26 cellular contexts compared by ENCODE assay signal in the genomic region with DNA sequence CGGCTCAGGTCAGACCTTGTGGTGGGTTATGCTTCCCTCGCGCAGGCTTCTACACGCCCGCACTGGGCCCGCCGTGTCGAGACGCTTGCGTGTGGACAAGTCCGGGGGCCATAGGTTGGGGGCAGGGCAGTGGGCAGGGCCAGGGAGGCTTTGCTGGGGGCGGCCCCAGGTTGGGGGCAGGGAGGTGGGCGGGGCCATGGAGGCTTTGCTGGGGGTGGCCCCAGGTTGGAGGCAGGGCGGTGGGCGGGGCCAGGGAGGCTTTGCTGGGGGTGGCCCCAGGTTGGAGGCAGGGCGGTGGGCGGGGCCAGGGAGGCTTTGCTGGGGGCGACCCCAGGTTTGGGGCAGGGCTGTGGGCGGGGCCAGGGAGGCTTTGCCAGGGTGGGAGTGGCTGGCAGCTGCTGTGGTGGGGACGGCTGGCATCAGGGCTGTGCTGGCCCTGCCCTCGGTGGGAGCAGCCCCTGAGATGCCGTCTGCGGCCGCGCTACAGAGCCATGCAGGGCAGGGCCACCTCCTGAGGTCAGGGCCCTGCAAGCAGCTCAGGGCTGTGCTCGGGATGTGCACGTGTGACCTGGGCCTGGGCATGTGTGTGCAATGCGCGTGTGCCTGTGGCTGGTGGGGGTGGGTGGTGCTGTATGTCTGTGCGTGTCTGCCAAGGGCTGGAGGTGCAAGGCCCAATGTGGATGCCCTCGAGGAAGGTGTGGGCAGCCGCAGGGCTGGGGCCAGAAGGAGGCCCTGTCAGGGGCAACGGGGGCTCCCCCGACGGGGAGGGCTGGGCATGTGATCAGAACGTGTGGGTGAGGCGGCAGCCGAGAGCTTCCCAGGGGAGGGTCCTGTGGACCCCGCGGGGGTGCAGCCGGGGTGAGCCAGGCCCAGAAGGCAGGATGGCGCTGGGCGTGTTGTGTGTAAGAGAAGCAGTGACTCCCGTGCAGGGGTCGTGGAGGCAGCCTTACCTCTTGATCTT.
A peak's percentile ranks its signal among the peaks of the same experiment; 100 is the strongest.
DNase-seq lines count a peak whose midpoint lies in the region; ATAC-seq, FAIRE-seq and TF ChIP-seq lines count a peak whose summit lies in the region.
"Had no signal": no experiment of that assay in that cellular context is flagged by ENCODE, and none has a peak within 500 bp of the region (broad histone marks: within the 10 kb centered on the region; RNA-seq: fewer than 3 reads in every experiment).

No MANE protein-coding gene starts in this region.

- peak overlapping the region; percentile 38 for H3K14ac ChIP-seq in H1 (ENCODE audit: insufficient read length)

- no peak for FAIRE-seq in H1 (lab: Jason Lieb, UNC)
- FAIRE-seq: GM12878, islet of Langerhans, RCC 7860 had no signal

- no peak for ATAC-seq in natural killer cell treated with Interleukin-12 subunit alpha and Interleukin-12 subunit beta and Interleukin-15 and Interleukin-18, amount 100 ng/mL, for 72 hours
- ATAC-seq in natural killer cell, result no peak
- no peak for ATAC-seq in lower lobe of right lung
- no peak for ATAC-seq in aorta (ENCODE audit: low FRiP score)
- ATAC-seq in GM19324 (IDR thresholded peaks at IDR 0.05; ENCODE audit: low FRiP score, unreplicated experiment), result no peak
- ATAC-seq: activated CD8-positive, alpha-beta T cell treated with anti-CD3 and anti-CD28 coated beads for 36 hours; GM12878; naive thymus-derived CD4-positive, alpha-beta T cell had no signal

- H3K79me1 ChIP-seq in H1 (ENCODE audit: low read depth, low read length), result no peaks in the 10 kb centered on the region

- peak overlapping the region; percentile 4 for H4K91ac ChIP-seq in H1 (replicated peaks; ENCODE audit: insufficient read length, low read length)

- H3K4me1 ChIP-seq in H1 (replicated peaks in 1 of 4; ENCODE audit: control insufficient read depth in 3 of 4, insufficient read depth in 4 of 4, low read length in 3 of 4) (peaks cover 0 to 6% (median 3%) of the 10 kb centered on the region in 4 experiments; a peak in 4 of 7 replicates), lower lobe of right lung (no peaks in the 10 kb centered on the region), aorta (ENCODE audit: control insufficient read depth in 1 of 2, insufficient read depth in 2 of 2, low read length in 2 of 2) (no peaks in the 10 kb centered on the region), vagina (peaks cover 8% of the 10 kb centered on the region)
- H3K4me1 ChIP-seq: heart right ventricle had no signal

- no peak overlapping the region for H3K4ac ChIP-seq in H1 (replicated peaks; ENCODE audit: insufficient read length, low read depth, low read length)

- H3K27ac Mint-ChIP-seq in natural killer cell treated with Interleukin-12 subunit alpha and Interleukin-12 subunit beta and Interleukin-15 and Interleukin-18, amount 100 ng/mL, for 72 hours, result no peak overlapping the region
- H3K27ac Mint-ChIP-seq in natural killer cell, result no peak overlapping the region
- H3K27ac Mint-ChIP-seq: activated CD8-positive, alpha-beta T cell treated with anti-CD3 and anti-CD28 coated beads for 36 hours; CD4-positive, alpha-beta memory T cell; naive thymus-derived CD4-positive, alpha-beta T cell had no signal

- H2AFZ ChIP-seq in H1 (ENCODE audit: low read length), result no peak overlapping the region

- H3K27me3 ChIP-seq in H1 (replicated peaks in 1 of 4; ENCODE audit: control insufficient read depth in 3 of 4, extremely low read depth in 1 of 4, insufficient read depth in 3 of 4, low read length in 3 of 4), result no peaks in the 10 kb centered on the region; a peak in 1 of 7 replicates
- peaks cover 25% of the 10 kb centered on the region for H3K27me3 ChIP-seq in lower lobe of right lung (ENCODE audit: low read depth)
- no peaks in the 10 kb centered on the region for H3K27me3 ChIP-seq in aorta (ENCODE audit: control insufficient read depth in 1 of 2, insufficient read depth in 2 of 2, low read length in 1 of 2)
- H3K27me3 ChIP-seq in vagina, result no peaks in the 10 kb centered on the region
- H3K27me3 ChIP-seq: cardiac muscle cell had no signal

- no peak overlapping the region for H3K4me2 ChIP-seq in H1 (ENCODE audit: insufficient read depth in 1 of 2, low read depth in 2 of 2, low read length in 2 of 2)

- 0 out of 2 replicates have a peak overlapping the region, but pooled peaks have one; percentile 25 for H4K8ac ChIP-seq in H1 (ENCODE audit: extremely low read depth, insufficient read depth, low read length)

- intact Hi-C loops in natural killer cell (cut with micrococcal nuclease) (no loop called here), lower lobe of right lung (cut with DNase I) (no loop called here), aorta (cut with DNase I) (no loop called here), vagina (cut with DNase I) (no loop called here)

- no peak overlapping the region for H3K23ac ChIP-seq in H1 (ENCODE audit: insufficient read length)

- H2BK20ac ChIP-seq in H1 (ENCODE audit: low read length), result no peak overlapping the region

- no peak overlapping the region; the same call in 1 of the 2 replicates for H2BK5ac ChIP-seq in H1 (ENCODE audit: low read depth, low read length)

- H3K27ac ChIP-seq in H1 (ENCODE audit: low read depth, low read length) (no peak overlapping the region), lower lobe of right lung (no peak overlapping the region), aorta (ENCODE audit: low read depth in 1 of 2, low read length in 2 of 2) (no peak overlapping the region), vagina (no peak overlapping the region)
- H3K27ac ChIP-seq: cardiac muscle cell, heart right ventricle, tibial nerve had no signal

- CTCF ChIA-PET in H1 (lab: Charles Lee; ENCODE audit: partially characterized antibody), result interaction anchor here (1.1 to 4.1 kb wide), 8 partner anchors 8 to 204 kb away, joined by 3 to 18 read pairs (median 4); no protein-coding TSS in a partner anchor

- 82% methylated on average over 26 of the region's 45 CpGs; no CpG with 5 or more reads in 1 of the 2 experiments for WGBS in H1 (ENCODE audit: extremely low coverage in 1 of 2, insufficient coverage in 1 of 2, insufficient read length in 1 of 2, insufficient replicate concordance in 2 of 2, low coverage in 1 of 2, low lambda C conversion rate in 2 of 2, missing lambda C conversion rate in 1 of 2), 2 experiments
- 85 to 87% methylated on average over 43 to 45 of the region's 45 CpGs for WGBS in aorta, 2 donors

- 0 out of 2 replicates have a peak overlapping the region, but pooled peaks have one; percentile 27 for H2BK12ac ChIP-seq in H1 (ENCODE audit: low read depth, low read length)

- no peak for TF ChIP-seq RAD21 in H1 (IDR thresholded peaks at IDR 0.05 in 1 of 2, conservative IDR thresholded peaks at IDR 0.05 in 1 of 2; ENCODE audit: low read depth in 2 of 2, low read length in 2 of 2)

- no peak for TF ChIP-seq POLR2A in H1 (IDR thresholded peaks at IDR 0.05; ENCODE audit: control extremely low read depth in 1 of 2, low read depth in 2 of 2, low read length in 2 of 2)
- TF ChIP-seq POLR2A in vagina (IDR thresholded peaks at IDR 0.05), result no peak

- POLR2A ChIA-PET in H1 (lab: Charles Lee; ENCODE audit: partially characterized antibody), result interaction anchor here (0.7 kb wide), 1 partner anchor 70 kb away, joined by 3 read pairs; no protein-coding TSS in a partner anchor

- no peaks in the 10 kb centered on the region for H3K9me3 Mint-ChIP-seq in natural killer cell treated with Interleukin-12 subunit alpha and Interleukin-12 subunit beta and Interleukin-15 and Interleukin-18, amount 100 ng/mL, for 72 hours
- no peaks in the 10 kb centered on the region for H3K9me3 Mint-ChIP-seq in natural killer cell
- H3K9me3 Mint-ChIP-seq: activated CD8-positive, alpha-beta T cell treated with anti-CD3 and anti-CD28 coated beads for 36 hours had no signal

- no peaks in the 10 kb centered on the region for H3K36me3 Mint-ChIP-seq in natural killer cell treated with Interleukin-12 subunit alpha and Interleukin-12 subunit beta and Interleukin-15 and Interleukin-18, amount 100 ng/mL, for 72 hours
- no peaks in the 10 kb centered on the region for H3K36me3 Mint-ChIP-seq in natural killer cell

- no peak overlapping the region for H3K56ac ChIP-seq in H1 (replicated peaks; ENCODE audit: insufficient read length, low read depth, low read length)

- no peak for TF ChIP-seq CTCF in natural killer cell (IDR thresholded peaks at IDR 0.05)
- TF ChIP-seq CTCF in H1 (IDR thresholded peaks at IDR 0.05; ENCODE audit: control extremely low read depth in 1 of 3, insufficient read depth in 1 of 3, low read depth in 1 of 3, low read length in 3 of 3), result no peak
- no peak for TF ChIP-seq CTCF in lower lobe of right lung (IDR thresholded peaks at IDR 0.05)
- TF ChIP-seq CTCF in vagina (IDR thresholded peaks at IDR 0.05), result no peak

- H3K9me3 ChIP-seq in H1 (ENCODE audit: insufficient read depth in 2 of 2, low read depth in 1 of 2, low read length in 1 of 2) (no peaks in the 10 kb centered on the region), lower lobe of right lung (peaks cover 4% of the 10 kb centered on the region), aorta (ENCODE audit: control insufficient read depth, low read length) (peaks cover 3% of the 10 kb centered on the region), vagina (no peaks in the 10 kb centered on the region)

- H3K4me3 ChIP-seq in H1 (ENCODE audit: extremely low read depth in 1 of 4, insufficient read depth in 2 of 4, low read depth in 3 of 4, low read length in 4 of 4) (no peak overlapping the region), lower lobe of right lung (no peak overlapping the region), aorta (ENCODE audit: low read length in 2 of 2) (no peak overlapping the region), vagina (no peak overlapping the region)
- H3K4me3 ChIP-seq: cardiac muscle cell, GM12878, heart right ventricle, tibial nerve had no signal

- peak; percentile 56 for DNase-seq in natural killer cell treated with Interleukin-12 subunit alpha and Interleukin-12 subunit beta and Interleukin-15 and Interleukin-18, amount 100 ng/mL, for 72 hours (ENCODE audit: low spot score)
- DNase-seq in natural killer cell (no peak), H1 (ENCODE audit: low read depth in 1 of 2, low spot score in 2 of 2) (peak in 1 of 2 experiments; percentile 63), lower lobe of right lung (peak; percentile 32), aorta (peak; percentile 33 to 74), vagina (ENCODE audit: extremely low spot score in 2 of 2) (no peak), NCI-H1436 (lab: John Stamatoyannopoulos, UW) (no peak)
- DNase-seq: activated CD8-positive, alpha-beta T cell treated with anti-CD3 and anti-CD28 coated beads for 36 hours; amniotic stem cell; CD4-positive, alpha-beta memory T cell; dermis blood vessel endothelial cell; DMS53; mesendoderm; naive thymus-derived CD4-positive, alpha-beta T cell; NCI-H1092 treated with DMSO at 0.1 percent for 48 hours; NCI-H2029 treated with DMSO at 0.1 percent for 48 hours; NK-92 treated with Interleukin-12 subunit alpha and Interleukin-12 subunit beta, amount 100 ng/mL, for 24 hours; stimulated activated CD4-positive, alpha-beta T cell treated with anti-CD3 and anti-CD28 coated beads, Interleukin-2, amount 100 ng/mL, for 24 hours; stimulated activated naive CD4-positive, alpha-beta T cell treated with Interleukin-2 at 50 U/mL for 16 hours had no signal

- H2BK120ac ChIP-seq in H1 (replicated peaks; ENCODE audit: low read depth, low read length), result no peak overlapping the region

- H3K23me2 ChIP-seq in H1 (ENCODE audit: low read depth, low read length), result no peaks in the 10 kb centered on the region

- H3K4me1 Mint-ChIP-seq in natural killer cell treated with Interleukin-12 subunit alpha and Interleukin-12 subunit beta and Interleukin-15 and Interleukin-18, amount 100 ng/mL, for 72 hours (ENCODE audit: low read depth in 2 of 2), result peaks cover 0 to 2% of the 10 kb centered on the region in 2 donors
- H3K4me1 Mint-ChIP-seq in natural killer cell, result peaks cover 3 to 10% of the 10 kb centered on the region in 2 donors

- H3K4me3 Mint-ChIP-seq in natural killer cell treated with Interleukin-12 subunit alpha and Interleukin-12 subunit beta and Interleukin-15 and Interleukin-18, amount 100 ng/mL, for 72 hours, result no peak overlapping the region
- no peak overlapping the region for H3K4me3 Mint-ChIP-seq in natural killer cell
- H3K4me3 Mint-ChIP-seq: activated CD8-positive, alpha-beta T cell treated with anti-CD3 and anti-CD28 coated beads for 36 hours; CD4-positive, alpha-beta memory T cell; naive thymus-derived CD4-positive, alpha-beta T cell had no signal

- H3K9ac ChIP-seq in H1 (replicated peaks in 1 of 4; ENCODE audit: extremely low read depth in 1 of 4, low read depth in 3 of 4, low read length in 3 of 4), result no peak overlapping the region

- no peaks in the 10 kb centered on the region for H3K36me3 ChIP-seq in H1 (ENCODE audit: control insufficient read depth in 2 of 4, insufficient read depth in 4 of 4, low read length in 3 of 4)
- H3K36me3 ChIP-seq in lower lobe of right lung, result no peaks in the 10 kb centered on the region
- H3K36me3 ChIP-seq in aorta (ENCODE audit: control insufficient read depth in 1 of 2, insufficient read depth in 2 of 2, low read length in 1 of 2), result no peaks in the 10 kb centered on the region
- no peaks in the 10 kb centered on the region for H3K36me3 ChIP-seq in vagina
- H3K36me3 ChIP-seq: cardiac muscle cell, heart right ventricle, tibial nerve had no signal

- no peak overlapping the region for H4K5ac ChIP-seq in H1 (ENCODE audit: insufficient read length, low read depth, low read length)

- H2BK15ac ChIP-seq in H1 (ENCODE audit: low read length), result peak overlapping the region; percentile 46; the same call in 1 of the 2 replicates

- TF ChIP-seq EP300 in H1 (IDR thresholded peaks at IDR 0.05; ENCODE audit: borderline replicate concordance in 1 of 2, low read depth in 2 of 2, low read length in 2 of 2), result no peak

- peak overlapping the region; percentile 75; the same call in 1 of the 2 replicates for H2AK5ac ChIP-seq in H1 (ENCODE audit: low read depth, low read length)

- H3K79me2 ChIP-seq in H1 (ENCODE audit: control insufficient read depth in 1 of 2, insufficient read depth in 2 of 2, low read length in 2 of 2), result no peaks in the 10 kb centered on the region

- H3K27me3 Mint-ChIP-seq in natural killer cell treated with Interleukin-12 subunit alpha and Interleukin-12 subunit beta and Interleukin-15 and Interleukin-18, amount 100 ng/mL, for 72 hours, result peaks cover 7 to 22% of the 10 kb centered on the region in 2 donors
- peaks cover 0 to 7% of the 10 kb centered on the region in 2 donors for H3K27me3 Mint-ChIP-seq in natural killer cell (ENCODE audit: low read depth in 2 of 2)

- peak overlapping the region; percentile 32 for H3K18ac ChIP-seq in H1 (ENCODE audit: extremely low read depth, low read length)

- H4K20me1 ChIP-seq in H1 (replicated peaks in 1 of 2; ENCODE audit: control insufficient read depth in 1 of 2, insufficient read depth in 2 of 2, low read length in 2 of 2), result no peaks in the 10 kb centered on the region

Comparison
In these comparisons a context has a peak if more than half of its experiments do, and no peak if none do; other contexts are left out.
1. DNase-seq: peak in natural killer cell treated with Interleukin-12 subunit alpha and Interleukin-12 subunit beta and Interleukin-15 and Interleukin-18, amount 100 ng/mL, for 72 hours (single experiment), lower lobe of right lung (single experiment) and aorta (2 of 2); none in natural killer cell (single experiment), vagina (0 of 2) and NCI-H1436 (single experiment).